8 cellular contexts compared by ENCODE assay signal in genomic region chr17:61927211-61928100, GRCh38. TPM values are rescaled to one million over a fixed set of nuclear protein-coding genes. Genes with fewer than 3 reads are reported as not detected.
DNase-seq lines count a peak whose midpoint lies in the region; ATAC-seq and TF ChIP-seq lines count a peak whose summit lies in the region.

TSS of gene INTS2 (minus strand) at chr17:61927982. CDS start at chr17:61926644, 1,338 bp downstream.

- H3K36me3 ChIP-seq in esophagus (ENCODE audit: control insufficient read depth in 2 of 2, insufficient read depth in 2 of 2, low read length in 1 of 2) (no peaks in the 10 kb centered on the region), mucosa of stomach (ENCODE audit: control insufficient read depth, insufficient read depth, low read length) (no peaks in the 10 kb centered on the region)

- peak within 1 kb of the TSS; percentile 72 to 76 for H3K27ac ChIP-seq in esophagus (ENCODE audit: low read depth in 2 of 2, low read length in 1 of 2)

- DNase-seq in Calu3: peak; percentile 90
- DNase-seq in OCI-M2 (lab: John Stamatoyannopoulos, UW; ENCODE audit: unreplicated experiment): peak; percentile 82
- DNase-seq in activated T-cell treated with anti-CD3 and anti-CD28 coated beads for 4 hours: peak; percentile 94
- DNase-seq in stimulated activated CD8-positive, alpha-beta memory T cell treated with anti-CD3 and anti-CD28 coated beads, Interleukin-4, amount 100 ng/mL, for 48 hours: peak; percentile 97

- TF ChIP-seq RAD21 in Ishikawa (IDR thresholded peaks at IDR 0.05; ENCODE audit: low read depth): no peak

- intact Hi-C loops in Calu3 (cut with micrococcal nuclease; ENCODE audit: unreplicated experiment): no loop called here

- 0% methylated on average over 58 of the region's 58 CpGs for WGBS in esophagus, 2 donors

- H3K9me3 ChIP-seq in esophagus (ENCODE audit: control insufficient read depth in 2 of 2, insufficient read depth in 1 of 2, low read depth in 1 of 2, low read length in 1 of 2): no peaks in the 10 kb centered on the region
- no peaks in the 10 kb centered on the region for H3K9me3 ChIP-seq in mucosa of stomach (ENCODE audit: control insufficient read depth, low read length)

- peak; percentile 78 for ATAC-seq in GM21576 (IDR thresholded peaks at IDR 0.05; ENCODE audit: unreplicated experiment)

- BruUV-seq in Calu3 (replicated peaks; lab: Mats Ljungman, UMichigan): TSS peak; percentile 87

- no peaks in the 10 kb centered on the region for H3K4me1 ChIP-seq in esophagus (ENCODE audit: control insufficient read depth in 2 of 2, insufficient read depth in 2 of 2, low read length in 1 of 2)
- H3K4me1 ChIP-seq in mucosa of stomach (ENCODE audit: control insufficient read depth, insufficient read depth, low read length): peaks cover 12% of the 10 kb centered on the region

- peak within 1 kb of the TSS; percentile 90 for H3K27ac Mint-ChIP-seq in Calu3 (ENCODE audit: unreplicated experiment)

- H3K27me3 Mint-ChIP-seq in Calu3 (ENCODE audit: unreplicated experiment): no peaks in the 10 kb centered on the region

- H3K27me3 ChIP-seq in esophagus (ENCODE audit: control insufficient read depth in 1 of 2, insufficient read depth in 2 of 2, low read length in 2 of 2) (no peaks in the 10 kb centered on the region), mucosa of stomach (ENCODE audit: control insufficient read depth, insufficient read depth, low read length) (no peaks in the 10 kb centered on the region)

- peaks cover 9% of the 10 kb centered on the region for H3K4me1 Mint-ChIP-seq in Calu3 (ENCODE audit: low read depth, unreplicated experiment)

- H3K4me3 ChIP-seq in esophagus (ENCODE audit: low read depth in 1 of 2, low read length in 2 of 2) (peak within 1 kb of the TSS; percentile 58 to 78), mucosa of stomach (ENCODE audit: low read length) (peak within 1 kb of the TSS; percentile 100)

- H3K36me3 Mint-ChIP-seq in Calu3 (ENCODE audit: insufficient read depth, unreplicated experiment): peaks cover 26% of the 10 kb centered on the region

- H3K9ac ChIP-seq in mucosa of stomach (ENCODE audit: low read length): peak within 1 kb of the TSS; percentile 99

- 0 out of 2 replicates have a peak, but pooled peaks have one; percentile 26 for TF ChIP-seq EP300 in Ishikawa (IDR thresholded peaks at IDR 0.05; ENCODE audit: borderline replicate concordance)

- H3K9me3 Mint-ChIP-seq in Calu3 (ENCODE audit: low read depth, unreplicated experiment): no peaks in the 10 kb centered on the region

- H3K4me3 Mint-ChIP-seq in Calu3 (ENCODE audit: low read depth, unreplicated experiment): peak within 1 kb of the TSS; percentile 91

- TF ChIP-seq CTCF in Calu3 (IDR thresholded peaks at IDR 0.05; ENCODE audit: unreplicated experiment): no peak

- CTCF ChIA-PET in Calu3 (lab: Charles Lee): no interaction called here

TF ChIP-seq in Ishikawa, 13 proteins besides CTCF, POLR2A, EP300 and RAD21:
- TF ChIP-seq MAX (IDR thresholded peaks at IDR 0.05) (peak; percentile 60; the same call in 1 of the 2 replicates), YY1 (IDR thresholded peaks at IDR 0.05; ENCODE audit: low read depth) (0 out of 2 replicates have a peak, but pooled peaks have one; percentile 61), TCF12 (IDR thresholded peaks at IDR 0.05; ENCODE audit: low read depth) (peak; percentile 41; the same call in 1 of the 2 replicates), TAF1 (IDR thresholded peaks at IDR 0.05; ENCODE audit: low read depth) (peak; percentile 89), EGR1 (IDR thresholded peaks at IDR 0.05) (no peak), REST (IDR thresholded peaks at IDR 0.05; ENCODE audit: low read depth) (no peak), USF1 (IDR thresholded peaks at IDR 0.05) (no peak)

RNA-seq across cellular contexts. Expression of gene INTS2, which starts in this region (rescaled TPM):
- total RNA-seq in Calu3 (2022): 9.0 and 9.4 TPM in 2 replicates
- polyA plus RNA-seq in esophagus: 1 to 10 TPM; 2.1 to 2.3 TPM

Comparison
In these comparisons a context has a peak if more than half of its experiments do, and no peak if none do; other contexts are left out.
1. Peak in every context shown above with its lines: DNase-seq, ATAC-seq, H3K4me3 ChIP-seq and H3K27ac ChIP-seq.